1 cellular context compared by ENCODE assay signal in the genomic region with DNA sequence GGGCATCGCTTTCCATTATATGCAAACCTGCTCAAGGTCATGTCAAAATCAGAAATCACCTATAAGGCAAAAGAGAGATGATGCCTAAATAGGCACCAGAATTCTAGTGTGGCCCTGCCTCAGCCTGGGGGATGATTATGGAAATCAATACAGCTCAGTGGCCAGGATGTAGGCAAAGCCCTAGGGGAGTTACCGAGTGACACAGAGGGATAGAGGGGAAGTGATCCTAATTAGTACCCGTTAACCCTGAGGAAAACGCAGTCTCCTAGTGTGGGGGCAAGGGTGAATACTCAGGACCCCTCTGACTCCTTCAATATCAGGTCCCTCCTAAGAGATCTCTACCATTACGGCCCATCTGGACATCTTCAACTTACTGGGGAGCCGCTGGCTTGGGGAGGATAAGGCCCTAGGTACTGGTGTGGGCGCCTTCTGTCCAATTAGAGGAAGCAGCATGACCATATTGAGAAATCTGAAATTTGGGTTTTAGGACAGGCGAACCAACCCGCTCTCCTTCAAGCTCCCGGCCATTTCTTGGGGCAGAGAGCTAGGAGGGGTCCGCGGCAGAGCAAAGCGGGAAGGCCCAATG.
TF ChIP-seq lines count a peak whose summit lies in the region.

No MANE protein-coding gene starts in this region.

TF ChIP-seq in HepG2, 621 proteins besides CTCF, POLR2A, EP300 and RAD21 (continued from another document):
- TF ChIP-seq, protein P1, sequence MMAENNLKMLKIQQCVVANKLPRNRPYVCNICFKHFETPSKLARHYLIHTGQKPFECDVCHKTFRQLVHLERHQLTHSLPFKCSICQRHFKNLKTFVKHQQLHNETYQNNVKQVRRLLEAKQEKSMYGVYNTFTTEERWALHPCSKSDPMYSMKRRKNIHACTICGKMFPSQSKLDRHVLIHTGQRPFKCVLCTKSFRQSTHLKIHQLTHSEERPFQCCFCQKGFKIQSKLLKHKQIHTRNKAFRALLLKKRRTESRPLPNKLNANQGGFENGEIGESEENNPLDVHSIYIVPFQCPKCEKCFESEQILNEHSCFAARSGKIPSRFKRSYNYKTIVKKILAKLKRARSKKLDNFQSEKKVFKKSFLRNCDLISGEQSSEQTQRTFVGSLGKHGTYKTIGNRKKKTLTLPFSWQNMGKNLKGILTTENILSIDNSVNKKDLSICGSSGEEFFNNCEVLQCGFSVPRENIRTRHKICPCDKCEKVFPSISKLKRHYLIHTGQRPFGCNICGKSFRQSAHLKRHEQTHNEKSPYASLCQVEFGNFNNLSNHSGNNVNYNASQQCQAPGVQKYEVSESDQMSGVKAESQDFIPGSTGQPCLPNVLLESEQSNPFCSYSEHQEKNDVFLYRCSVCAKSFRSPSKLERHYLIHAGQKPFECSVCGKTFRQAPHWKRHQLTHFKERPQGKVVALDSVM (CRISPR knock-in tag; IDR thresholded peaks at IDR 0.05): no peak
- TF ChIP-seq ZNF790 (CRISPR knock-in tag; IDR thresholded peaks at IDR 0.05; ENCODE audit: borderline replicate concordance) (peak; percentile 58; the same call in 1 of the 2 replicates), ZNF678 (CRISPR knock-in tag; IDR thresholded peaks at IDR 0.05) (0 out of 2 replicates have a peak, but pooled peaks have one; percentile 7), ZNF598 (CRISPR knock-in tag; IDR thresholded peaks at IDR 0.05; ENCODE audit: borderline replicate concordance) (peak; percentile 23; the same call in 1 of the 2 replicates)
- TF ChIP-seq, protein P2, sequence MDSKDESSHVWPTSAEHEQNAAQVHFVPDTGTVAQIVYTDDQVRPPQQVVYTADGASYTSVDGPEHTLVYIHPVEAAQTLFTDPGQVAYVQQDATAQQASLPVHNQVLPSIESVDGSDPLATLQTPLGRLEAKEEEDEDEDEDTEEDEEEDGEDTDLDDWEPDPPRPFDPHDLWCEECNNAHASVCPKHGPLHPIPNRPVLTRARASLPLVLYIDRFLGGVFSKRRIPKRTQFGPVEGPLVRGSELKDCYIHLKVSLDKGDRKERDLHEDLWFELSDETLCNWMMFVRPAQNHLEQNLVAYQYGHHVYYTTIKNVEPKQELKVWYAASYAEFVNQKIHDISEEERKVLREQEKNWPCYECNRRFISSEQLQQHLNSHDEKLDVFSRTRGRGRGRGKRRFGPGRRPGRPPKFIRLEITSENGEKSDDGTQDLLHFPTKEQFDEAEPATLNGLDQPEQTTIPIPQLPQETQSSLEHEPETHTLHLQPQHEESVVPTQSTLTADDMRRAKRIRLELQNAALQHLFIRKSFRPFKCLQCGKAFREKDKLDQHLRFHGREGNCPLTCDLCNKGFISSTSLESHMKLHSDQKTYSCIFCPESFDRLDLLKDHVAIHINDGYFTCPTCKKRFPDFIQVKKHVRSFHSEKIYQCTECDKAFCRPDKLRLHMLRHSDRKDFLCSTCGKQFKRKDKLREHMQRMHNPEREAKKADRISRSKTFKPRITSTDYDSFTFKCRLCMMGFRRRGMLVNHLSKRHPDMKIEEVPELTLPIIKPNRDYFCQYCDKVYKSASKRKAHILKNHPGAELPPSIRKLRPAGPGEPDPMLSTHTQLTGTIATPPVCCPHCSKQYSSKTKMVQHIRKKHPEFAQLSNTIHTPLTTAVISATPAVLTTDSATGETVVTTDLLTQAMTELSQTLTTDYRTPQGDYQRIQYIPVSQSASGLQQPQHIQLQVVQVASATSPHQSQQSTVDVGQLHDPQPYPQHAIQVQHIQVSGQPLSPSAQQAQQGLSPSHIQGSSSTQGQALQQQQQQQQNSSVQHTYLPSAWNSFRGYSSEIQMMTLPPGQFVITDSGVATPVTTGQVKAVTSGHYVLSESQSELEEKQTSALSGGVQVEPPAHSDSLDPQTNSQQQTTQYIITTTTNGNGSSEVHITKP (CRISPR knock-in tag; IDR thresholded peaks at IDR 0.05; ENCODE audit: low read depth): no peak
TF ChIP-seq in HepG2: peak in this region for 22.
